In genomic region chr11:65537620-65538231, GRCh38 we compare ENCODE assay signal across 1 cellular context.
TF ChIP-seq lines count a peak whose summit lies in the region.

No MANE protein-coding gene starts in this region.

TF ChIP-seq in IMR-90, 13 proteins besides CTCF, POLR2A, EP300 and RAD21:
- TF ChIP-seq RFX5 (IDR thresholded peaks at IDR 0.05; ENCODE audit: low read depth, low read length), result no peak
TF ChIP-seq in IMR-90: peak in this region for 0.
